ENCODE assay signal across 11 cellular contexts in the genomic region with DNA sequence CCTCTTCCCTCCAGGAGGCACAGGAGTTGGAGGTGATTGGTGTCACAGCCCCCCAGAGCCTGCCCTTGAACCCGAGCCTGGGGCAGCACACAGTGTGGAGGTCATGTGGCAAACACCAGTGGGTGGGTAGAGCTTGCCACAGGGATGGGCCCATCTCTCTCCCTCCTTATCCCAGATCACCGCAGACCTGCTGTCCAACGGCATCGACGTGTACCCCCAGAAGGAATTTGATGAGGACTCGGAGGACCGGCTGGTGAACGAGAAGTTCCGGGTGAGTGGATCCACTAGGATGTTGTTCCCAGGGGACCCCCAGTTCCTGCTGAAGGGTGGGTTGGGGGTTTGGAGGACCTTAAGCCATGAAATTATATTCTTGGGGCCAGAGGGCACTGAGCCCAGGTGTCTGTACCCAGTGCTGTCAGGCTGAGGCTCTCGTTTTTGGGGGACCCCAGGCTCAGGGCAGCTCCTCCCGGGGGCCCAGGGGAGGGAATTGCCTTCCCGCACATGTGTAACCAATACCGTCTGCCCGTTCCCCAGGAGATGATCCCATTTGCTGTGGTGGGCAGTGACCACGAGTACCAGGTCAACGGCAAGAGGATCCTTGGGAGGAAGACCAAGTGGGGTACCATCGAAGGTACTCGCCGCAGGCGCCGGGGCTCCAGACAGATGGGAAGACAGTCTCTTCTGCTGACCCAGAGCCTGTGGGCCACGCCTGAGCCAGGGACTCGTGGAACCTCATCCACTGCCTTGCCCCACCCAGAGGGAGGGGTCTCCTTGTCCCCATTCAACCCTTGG.
DNase-seq lines count a peak whose midpoint lies in the region; TF ChIP-seq lines count a peak whose summit lies in the region.
"Had no signal": no experiment of that assay in that cellular context is flagged by ENCODE, and none has a peak within 500 bp of the region (broad histone marks: within the 10 kb centered on the region; RNA-seq: fewer than 3 reads in every experiment).

No MANE protein-coding gene starts in this region.

- TF ChIP-seq EP300 in ovary (IDR thresholded peaks at IDR 0.05): no peak

- H3K79me2 ChIP-seq in Karpas-422 (ENCODE audit: low read length): no peaks in the 10 kb centered on the region

- H3K36me3 ChIP-seq in Karpas-422 (ENCODE audit: insufficient read depth, low read length) (peaks cover 33% of the 10 kb centered on the region), ovary (no peaks in the 10 kb centered on the region), A673 (ENCODE audit: insufficient read depth, low read length, poor library complexity, severe bottlenecking) (peaks cover 40% of the 10 kb centered on the region)

- no TSS peak for BruUV-seq in A673 (replicated peaks; lab: Mats Ljungman, UMichigan)

- H3K27me3 Mint-ChIP-seq in activated CD4-positive, alpha-beta T cell treated with anti-CD3 and anti-CD28 coated beads, Interleukin-2, amount 10 ng/mL, durations not matched to agents 7 days and 5 days: no peaks in the 10 kb centered on the region
- no peaks in the 10 kb centered on the region for H3K27me3 Mint-ChIP-seq in dendritic cell treated with granulocyte-macrophage colony-stimulating factor and Interleukin-4, amounts not matched to agents 40 ng/mL and 50 ng/mL, for 4 days
- peaks cover 6% of the 10 kb centered on the region for H3K27me3 Mint-ChIP-seq in HFFc6 (ENCODE audit: insufficient read depth)

- H2AFZ ChIP-seq in Karpas-422 (ENCODE audit: low read length): no peak overlapping the region

- 0 out of 2 replicates have a peak, but pooled peaks cover 3% of the 10 kb centered on the region for H4K20me1 ChIP-seq in Karpas-422 (ENCODE audit: insufficient read depth, low read depth, low read length)

- H3K4me2 ChIP-seq in Karpas-422 (ENCODE audit: low read depth, low read length, poor library complexity, severe bottlenecking): no peak overlapping the region
- H3K4me2 ChIP-seq: A549 had no signal

- WGBS in ovary, 3 donors: 82 to 88% (median 86%) methylated on average over 23 of the region's 23 CpGs

- H3K4me3 ChIP-seq in Karpas-422 (ENCODE audit: low read length) (no peak overlapping the region), ovary (no peak overlapping the region), A673 (ENCODE audit: low read depth, low read length, poor library complexity, severe bottlenecking) (no peak overlapping the region)
- H3K4me3 ChIP-seq: A549 had no signal

- H3K9me2 ChIP-seq in Karpas-422 (replicated peaks; ENCODE audit: insufficient read depth, low read length): no peaks in the 10 kb centered on the region

- peaks cover 30% of the 10 kb centered on the region for H3K4me1 Mint-ChIP-seq in activated CD4-positive, alpha-beta T cell treated with anti-CD3 and anti-CD28 coated beads, Interleukin-2, amount 10 ng/mL, durations not matched to agents 7 days and 5 days
- H3K4me1 Mint-ChIP-seq in dendritic cell treated with granulocyte-macrophage colony-stimulating factor and Interleukin-4, amounts not matched to agents 40 ng/mL and 50 ng/mL, for 4 days (ENCODE audit: low read depth): peaks cover 35% of the 10 kb centered on the region
- H3K4me1 Mint-ChIP-seq in HFFc6 (ENCODE audit: low read depth): peaks cover 8% of the 10 kb centered on the region

- H3K27me3 ChIP-seq in Karpas-422 (ENCODE audit: low read length) (no peaks in the 10 kb centered on the region), ovary (no peaks in the 10 kb centered on the region), A673 (replicated peaks; ENCODE audit: insufficient read depth, low read depth, low read length, poor library complexity) (no peaks in the 10 kb centered on the region)

- TF ChIP-seq CTCF in ovary (IDR thresholded peaks at IDR 0.05) (no peak), A673 (conservative IDR thresholded peaks at IDR 0.05; ENCODE audit: low read depth, low read length) (no peak), HFFc6 (IDR thresholded peaks at IDR 0.05) (no peak)

- H3K4me1 ChIP-seq in Karpas-422 (ENCODE audit: low read length) (peaks cover 26% of the 10 kb centered on the region), ovary (ENCODE audit: insufficient read depth) (peaks cover 2% of the 10 kb centered on the region), A673 (ENCODE audit: insufficient read depth, low read length, poor library complexity, severe bottlenecking) (peaks cover 5% of the 10 kb centered on the region)

- DNase-seq in activated CD4-positive, alpha-beta T cell treated with anti-CD3 and anti-CD28 coated beads, Interleukin-2, amount 10 ng/mL, durations not matched to agents 7 days and 5 days: no peak
- no peak for DNase-seq in activated CD4-positive, alpha-beta T cell treated with anti-CD3 and anti-CD28 coated beads, Interleukin-2, amount 50 U/mL, for 4 hours
- no peak for DNase-seq in Karpas-422
- peak in 3 of 5 donors; percentile 16 to 28 (median 21) for DNase-seq in ovary
- DNase-seq in A673 (ENCODE audit: low spot score): no peak
- no peak for DNase-seq in HFFc6
- no peak for DNase-seq in amygdala (lab: John Stamatoyannopoulos, UW)
- DNase-seq: DMS79, HCEC 1CT had no signal

- peaks cover 45% of the 10 kb centered on the region for H3K36me3 Mint-ChIP-seq in activated CD4-positive, alpha-beta T cell treated with anti-CD3 and anti-CD28 coated beads, Interleukin-2, amount 10 ng/mL, durations not matched to agents 7 days and 5 days (ENCODE audit: low read depth)
- no peaks in the 10 kb centered on the region for H3K36me3 Mint-ChIP-seq in dendritic cell treated with granulocyte-macrophage colony-stimulating factor and Interleukin-4, amounts not matched to agents 40 ng/mL and 50 ng/mL, for 4 days (ENCODE audit: low read depth)
- peaks cover 4% of the 10 kb centered on the region; the same call in 1 of the 2 replicates for H3K36me3 Mint-ChIP-seq in HFFc6 (ENCODE audit: low read depth)

- no peak for TF ChIP-seq POLR2A in ovary (IDR thresholded peaks at IDR 0.05)

- CTCF ChIA-PET in activated CD4-positive, alpha-beta T cell treated with anti-CD3 and anti-CD28 coated beads, Interleukin-2, amount 10 ng/mL, durations not matched to agents 7 days and 5 days (lab: Charles Lee): interaction anchor here (0.6 to 1.6 kb wide), 3 partner anchors 32 to 272 kb away, joined by 3 to 5 read pairs (median 4); no protein-coding TSS in a partner anchor
- CTCF ChIA-PET in A673 (lab: Charles Lee): no interaction called here

- no peaks in the 10 kb centered on the region for H3K9me3 Mint-ChIP-seq in activated CD4-positive, alpha-beta T cell treated with anti-CD3 and anti-CD28 coated beads, Interleukin-2, amount 10 ng/mL, durations not matched to agents 7 days and 5 days
- no peaks in the 10 kb centered on the region for H3K9me3 Mint-ChIP-seq in dendritic cell treated with granulocyte-macrophage colony-stimulating factor and Interleukin-4, amounts not matched to agents 40 ng/mL and 50 ng/mL, for 4 days
- H3K9me3 Mint-ChIP-seq in HFFc6: no peaks in the 10 kb centered on the region

- H3K27ac Mint-ChIP-seq in activated CD4-positive, alpha-beta T cell treated with anti-CD3 and anti-CD28 coated beads, Interleukin-2, amount 10 ng/mL, durations not matched to agents 7 days and 5 days: peak overlapping the region; percentile 57
- peak overlapping the region; percentile 64 for H3K27ac Mint-ChIP-seq in dendritic cell treated with granulocyte-macrophage colony-stimulating factor and Interleukin-4, amounts not matched to agents 40 ng/mL and 50 ng/mL, for 4 days
- no peak overlapping the region for H3K27ac Mint-ChIP-seq in HFFc6

- no peak overlapping the region for H3K4me3 Mint-ChIP-seq in activated CD4-positive, alpha-beta T cell treated with anti-CD3 and anti-CD28 coated beads, Interleukin-2, amount 10 ng/mL, durations not matched to agents 7 days and 5 days
- H3K4me3 Mint-ChIP-seq in dendritic cell treated with granulocyte-macrophage colony-stimulating factor and Interleukin-4, amounts not matched to agents 40 ng/mL and 50 ng/mL, for 4 days: no peak overlapping the region
- no peak overlapping the region for H3K4me3 Mint-ChIP-seq in HFFc6

- no peak overlapping the region for H3K9ac ChIP-seq in Karpas-422 (ENCODE audit: low read length)

- POLR2A ChIA-PET in activated CD4-positive, alpha-beta T cell treated with anti-CD3 and anti-CD28 coated beads, Interleukin-2, amount 10 ng/mL, durations not matched to agents 7 days and 5 days (lab: Charles Lee): no interaction called here
- POLR2A ChIA-PET in A673 (lab: Charles Lee; ENCODE audit: low non-redundant PET): no interaction called here

- peak overlapping the region; percentile 64 for H3K27ac ChIP-seq in Karpas-422 (ENCODE audit: low read length)
- no peak overlapping the region for H3K27ac ChIP-seq in ovary
- no peak overlapping the region for H3K27ac ChIP-seq in A673 (ENCODE audit: low read depth, low read length, poor library complexity, severe bottlenecking)
- H3K27ac ChIP-seq: A549 had no signal

- H3K9me3 ChIP-seq in Karpas-422 (ENCODE audit: low read length): no peaks in the 10 kb centered on the region
- no peaks in the 10 kb centered on the region for H3K9me3 ChIP-seq in ovary
- no peaks in the 10 kb centered on the region for H3K9me3 ChIP-seq in A673 (ENCODE audit: low read depth, low read length, poor library complexity, severe bottlenecking)
- H3K9me3 ChIP-seq: A549 had no signal

- intact Hi-C loops in dendritic cell treated with granulocyte-macrophage colony-stimulating factor and Interleukin-4, amounts not matched to agents 40 ng/mL and 50 ng/mL, for 4 days (cut with micrococcal nuclease): no loop called here
- intact Hi-C loops in ovary (cut with DNase I): loop anchor here in 3 of 4 donors (5.0 to 10.0 kb wide), 5 partner anchors 55 to 398 kb away; no protein-coding TSS in a partner anchor
- intact Hi-C loops in A673 (cut with micrococcal nuclease; ENCODE audit: unreplicated experiment): no loop called here

Comparison
In these comparisons a context has a peak if more than half of its experiments do, and no peak if none do; other contexts are left out.
1. DNase-seq: peak in ovary (3 of 5); none in activated CD4-positive, alpha-beta T cell treated with anti-CD3 and anti-CD28 coated beads, Interleukin-2, amount 10 ng/mL, durations not matched to agents 7 days and 5 days (single experiment), activated CD4-positive, alpha-beta T cell treated with anti-CD3 and anti-CD28 coated beads, Interleukin-2, amount 50 U/mL, for 4 hours (0 of 2), Karpas-422 (single experiment), A673 (single experiment), HFFc6 (single experiment) and amygdala (0 of 56).
2. intact Hi-C loops: an anchor here in ovary (5.0 to 10.0 kb wide); none called in dendritic cell treated with granulocyte-macrophage colony-stimulating factor and Interleukin-4, amounts not matched to agents 40 ng/mL and 50 ng/mL, for 4 days and A673.